In the genomic region with DNA sequence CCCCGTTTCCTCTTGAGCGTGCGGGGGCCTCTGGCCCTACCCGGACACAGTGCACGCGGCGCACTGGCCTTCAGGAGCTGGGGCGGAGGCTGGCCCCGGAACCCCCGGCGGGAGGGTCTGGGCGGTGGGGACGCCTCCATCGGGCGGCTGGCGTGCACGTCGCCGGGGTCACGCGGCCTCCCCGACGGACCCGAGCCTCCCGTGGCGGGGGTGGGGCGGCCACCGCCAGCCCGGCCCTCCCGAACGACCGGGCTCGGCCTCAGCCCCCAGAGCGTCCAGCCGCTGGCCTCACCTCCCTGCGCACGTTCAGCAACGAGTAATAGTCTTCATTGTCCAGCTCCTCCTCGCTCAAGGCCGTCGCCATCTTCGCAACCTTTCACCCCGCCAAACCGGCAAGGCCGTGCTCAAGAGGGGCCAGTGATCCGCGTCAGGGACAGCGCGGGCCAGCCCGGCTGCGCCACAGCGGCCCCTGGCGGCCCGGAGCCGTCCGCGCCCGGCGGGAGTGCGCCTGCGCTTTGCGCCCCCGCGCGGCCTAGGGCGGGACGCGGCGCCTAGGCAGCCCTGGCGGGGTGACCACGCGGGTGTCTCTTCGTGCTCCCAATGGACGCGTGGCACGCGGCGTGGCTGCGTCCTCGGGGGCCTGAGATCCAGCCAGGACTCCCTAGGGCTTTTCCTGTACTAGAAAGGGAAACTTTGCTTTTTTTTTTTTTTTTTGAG, we compare ENCODE assay signal across 1 cellular context.
TF ChIP-seq lines count a peak whose summit lies in the region.

A gene with protein sequence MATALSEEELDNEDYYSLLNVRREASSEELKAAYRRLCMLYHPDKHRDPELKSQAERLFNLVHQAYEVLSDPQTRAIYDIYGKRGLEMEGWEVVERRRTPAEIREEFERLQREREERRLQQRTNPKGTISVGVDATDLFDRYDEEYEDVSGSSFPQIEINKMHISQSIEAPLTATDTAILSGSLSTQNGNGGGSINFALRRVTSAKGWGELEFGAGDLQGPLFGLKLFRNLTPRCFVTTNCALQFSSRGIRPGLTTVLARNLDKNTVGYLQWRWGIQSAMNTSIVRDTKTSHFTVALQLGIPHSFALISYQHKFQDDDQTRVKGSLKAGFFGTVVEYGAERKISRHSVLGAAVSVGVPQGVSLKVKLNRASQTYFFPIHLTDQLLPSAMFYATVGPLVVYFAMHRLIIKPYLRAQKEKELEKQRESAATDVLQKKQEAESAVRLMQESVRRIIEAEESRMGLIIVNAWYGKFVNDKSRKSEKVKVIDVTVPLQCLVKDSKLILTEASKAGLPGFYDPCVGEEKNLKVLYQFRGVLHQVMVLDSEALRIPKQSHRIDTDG (minus strand): TSS at position 380 of the 717 bp plus-strand sequence. CDS start 16 bp downstream, at position 364.

TF ChIP-seq in K562, 482 proteins besides CTCF, POLR2A, EP300 and RAD21 (continued from another document and continues in another):
- no peak for TF ChIP-seq RAD51 (IDR thresholded peaks at IDR 0.05; ENCODE audit: borderline replicate concordance, low read depth)
- TF ChIP-seq MXD1 (CRISPR knock-in tag; IDR thresholded peaks at IDR 0.05; ENCODE audit: borderline replicate concordance, poor library complexity, severe bottlenecking), result peak; percentile 89
- peak; percentile 99 for TF ChIP-seq SETDB1 (IDR thresholded peaks at IDR 0.05; ENCODE audit: low read length)
- TF ChIP-seq, protein P1, sequence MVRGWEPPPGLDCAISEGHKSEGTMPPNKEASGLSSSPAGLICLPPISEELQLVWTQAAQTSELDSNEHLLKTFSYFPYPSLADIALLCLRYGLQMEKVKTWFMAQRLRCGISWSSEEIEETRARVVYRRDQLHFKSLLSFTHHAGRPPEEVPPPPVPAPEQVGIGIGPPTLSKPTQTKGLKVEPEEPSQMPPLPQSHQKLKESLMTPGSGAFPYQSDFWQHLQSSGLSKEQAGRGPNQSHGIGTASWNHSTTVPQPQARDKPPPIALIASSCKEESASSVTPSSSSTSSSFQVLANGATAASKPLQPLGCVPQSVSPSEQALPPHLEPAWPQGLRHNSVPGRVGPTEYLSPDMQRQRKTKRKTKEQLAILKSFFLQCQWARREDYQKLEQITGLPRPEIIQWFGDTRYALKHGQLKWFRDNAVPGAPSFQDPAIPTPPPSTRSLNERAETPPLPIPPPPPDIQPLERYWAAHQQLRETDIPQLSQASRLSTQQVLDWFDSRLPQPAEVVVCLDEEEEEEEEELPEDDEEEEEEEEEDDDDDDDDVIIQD (CRISPR knock-in tag; IDR thresholded peaks at IDR 0.05), result 0 out of 2 replicates have a peak, but pooled peaks have one; percentile 66
- TF ChIP-seq SNAPC5 (CRISPR knock-in tag; IDR thresholded peaks at IDR 0.05), result no peak
- no peak for TF ChIP-seq FOXM1 (IDR thresholded peaks at IDR 0.05; ENCODE audit: low read depth)
- peak; percentile 99 for TF ChIP-seq FOXM1 (CRISPR knock-in tag; IDR thresholded peaks at IDR 0.05; ENCODE audit: low read depth)
- no peak; the same call in 1 of the 2 replicates for TF ChIP-seq ZSCAN29 (IDR thresholded peaks at IDR 0.05)
- TF ChIP-seq, protein P2, sequence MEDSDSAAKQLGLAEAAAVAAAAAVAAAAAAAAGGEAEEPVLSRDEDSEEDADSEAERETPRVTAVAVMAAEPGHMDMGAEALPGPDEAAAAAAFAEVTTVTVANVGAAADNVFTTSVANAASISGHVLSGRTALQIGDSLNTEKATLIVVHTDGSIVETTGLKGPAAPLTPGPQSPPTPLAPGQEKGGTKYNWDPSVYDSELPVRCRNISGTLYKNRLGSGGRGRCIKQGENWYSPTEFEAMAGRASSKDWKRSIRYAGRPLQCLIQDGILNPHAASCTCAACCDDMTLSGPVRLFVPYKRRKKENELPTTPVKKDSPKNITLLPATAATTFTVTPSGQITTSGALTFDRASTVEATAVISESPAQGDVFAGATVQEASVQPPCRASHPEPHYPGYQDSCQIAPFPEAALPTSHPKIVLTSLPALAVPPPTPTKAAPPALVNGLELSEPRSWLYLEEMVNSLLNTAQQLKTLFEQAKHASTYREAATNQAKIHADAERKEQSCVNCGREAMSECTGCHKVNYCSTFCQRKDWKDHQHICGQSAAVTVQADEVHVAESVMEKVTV (CRISPR knock-in tag; IDR thresholded peaks at IDR 0.05), result no peak
- peak; percentile 100 for TF ChIP-seq ZNF282 (CRISPR knock-in tag; IDR thresholded peaks at IDR 0.05)
- 0 out of 2 replicates have a peak, but pooled peaks have one; percentile 37 for TF ChIP-seq TCF7L2 (IDR thresholded peaks at IDR 0.05; ENCODE audit: low read depth, low read length)
- peak; percentile 89; the same call in 1 of the 2 replicates for TF ChIP-seq E2F4 (CRISPR knock-in tag; IDR thresholded peaks at IDR 0.05; ENCODE audit: low read depth)
- TF ChIP-seq ZNF584 (CRISPR knock-in tag; IDR thresholded peaks at IDR 0.05; ENCODE audit: low read depth), result peak; percentile 71; the same call in 1 of the 2 replicates
- TF ChIP-seq KLF13 (tag; IDR thresholded peaks at IDR 0.05; ENCODE audit: borderline replicate concordance, low read depth), result peak; percentile 48; the same call in 1 of the 2 replicates
- TF ChIP-seq IRF2 (CRISPR knock-in tag; IDR thresholded peaks at IDR 0.05), result peak; percentile 94
- peak; percentile 86; the same call in 1 of the 2 replicates for TF ChIP-seq ZNF76 (CRISPR knock-in tag; IDR thresholded peaks at IDR 0.05; ENCODE audit: borderline replicate concordance)
- TF ChIP-seq, protein P3, sequence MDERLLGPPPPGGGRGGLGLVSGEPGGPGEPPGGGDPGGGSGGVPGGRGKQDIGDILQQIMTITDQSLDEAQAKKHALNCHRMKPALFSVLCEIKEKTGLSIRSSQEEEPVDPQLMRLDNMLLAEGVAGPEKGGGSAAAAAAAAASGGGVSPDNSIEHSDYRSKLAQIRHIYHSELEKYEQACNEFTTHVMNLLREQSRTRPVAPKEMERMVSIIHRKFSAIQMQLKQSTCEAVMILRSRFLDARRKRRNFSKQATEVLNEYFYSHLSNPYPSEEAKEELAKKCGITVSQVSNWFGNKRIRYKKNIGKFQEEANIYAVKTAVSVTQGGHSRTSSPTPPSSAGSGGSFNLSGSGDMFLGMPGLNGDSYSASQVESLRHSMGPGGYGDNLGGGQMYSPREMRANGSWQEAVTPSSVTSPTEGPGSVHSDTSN (CRISPR knock-in tag; IDR thresholded peaks at IDR 0.05; ENCODE audit: low read depth), result no peak
- TF ChIP-seq, protein P3 (tag; conservative IDR thresholded peaks at IDR 0.05; ENCODE audit: low read depth), result no peak
- peak in 1 of 2 experiments; percentile 92; a peak in 2 of 4 replicates for TF ChIP-seq MLX (CRISPR knock-in tag; conservative IDR thresholded peaks at IDR 0.05)
- TF ChIP-seq YY1 (IDR thresholded peaks at IDR 0.05; ENCODE audit: borderline replicate concordance in 1 of 3, control insufficient read depth in 1 of 3, extremely low read depth in 1 of 3, insufficient read depth in 3 of 3, insufficient read length in 1 of 3, insufficient replicate concordance in 2 of 3, low read depth in 1 of 3, low read length in 2 of 3), result peak; percentile 92 to 96 (median 96)
- no peak for TF ChIP-seq SMARCB1 (IDR thresholded peaks at IDR 0.05; ENCODE audit: insufficient read length, low read depth)
- no peak for TF ChIP-seq OTX1 (CRISPR knock-in tag; IDR thresholded peaks at IDR 0.05)
- TF ChIP-seq ZNF707 (CRISPR knock-in tag; conservative IDR thresholded peaks at IDR 0.05), result 0 out of 2 replicates have a peak, but pooled peaks have one; percentile 12
- TF ChIP-seq ZNF239 (CRISPR knock-in tag; IDR thresholded peaks at IDR 0.05), result 0 out of 2 replicates have a peak, but pooled peaks have one; percentile 8
- TF ChIP-seq SMARCE1 (IDR thresholded peaks at IDR 0.05), result no peak
- TF ChIP-seq NR1H2 (CRISPR knock-in tag; IDR thresholded peaks at IDR 0.05), result peak; percentile 99
- TF ChIP-seq ZBTB7A (IDR thresholded peaks at IDR 0.05; ENCODE audit: borderline replicate concordance, control insufficient read depth, low read depth, low read length), result peak; percentile 12; the same call in 1 of the 2 replicates
- TF ChIP-seq RHOXF2B (CRISPR knock-in tag; conservative IDR thresholded peaks at IDR 0.05), result no peak
- no peak for TF ChIP-seq SMARCC2 (IDR thresholded peaks at IDR 0.05; ENCODE audit: low read depth)
- peak; percentile 86 for TF ChIP-seq NEUROD1 (IDR thresholded peaks at IDR 0.05; ENCODE audit: borderline replicate concordance, low read depth, low read length, partially characterized antibody)
- peak; percentile 93; the same call in 1 of the 2 replicates for TF ChIP-seq ZNF609 (CRISPR knock-in tag; IDR thresholded peaks at IDR 0.05; ENCODE audit: borderline replicate concordance)
- TF ChIP-seq ZBTB43 (CRISPR knock-in tag; IDR thresholded peaks at IDR 0.05), result peak; percentile 96
- peak; percentile 82; the same call in 1 of the 2 replicates for TF ChIP-seq CTBP1 (IDR thresholded peaks at IDR 0.05; ENCODE audit: borderline replicate concordance)
- TF ChIP-seq HMGN3 (IDR thresholded peaks at IDR 0.05; ENCODE audit: borderline replicate concordance, extremely low read depth, insufficient read length, low read depth, low read length), result peak; percentile 95
- peak; percentile 89 for TF ChIP-seq ZNF24 (IDR thresholded peaks at IDR 0.05)
- no peak for TF ChIP-seq RBM14 (IDR thresholded peaks at IDR 0.05; ENCODE audit: borderline replicate concordance, insufficient read depth, low read depth, low read length)
- peak; percentile 25 to 96; a peak in 2 of 4 replicates for TF ChIP-seq NONO (IDR thresholded peaks at IDR 0.05; ENCODE audit: low read depth in 2 of 2, low read length in 1 of 2)
- TF ChIP-seq CBFB (CRISPR knock-in tag; IDR thresholded peaks at IDR 0.05), result peak; percentile 94; the same call in 1 of the 2 replicates
- no peak for TF ChIP-seq ZNF717 (CRISPR knock-in tag; IDR thresholded peaks at IDR 0.05)
- TF ChIP-seq RBM22 (IDR thresholded peaks at IDR 0.05; ENCODE audit: low read depth, low read length, poor library complexity, severe bottlenecking), result no peak
